Comparison of ENCODE assay signal across 2 cellular contexts in genomic region chr5:66223637-66224036, GRCh38.
TF ChIP-seq lines count a peak whose summit lies in the region.

No MANE protein-coding gene starts in this region.

TF ChIP-seq in HCT116, 20 proteins besides CTCF, POLR2A, EP300 and RAD21:
- TF ChIP-seq, protein P1, sequence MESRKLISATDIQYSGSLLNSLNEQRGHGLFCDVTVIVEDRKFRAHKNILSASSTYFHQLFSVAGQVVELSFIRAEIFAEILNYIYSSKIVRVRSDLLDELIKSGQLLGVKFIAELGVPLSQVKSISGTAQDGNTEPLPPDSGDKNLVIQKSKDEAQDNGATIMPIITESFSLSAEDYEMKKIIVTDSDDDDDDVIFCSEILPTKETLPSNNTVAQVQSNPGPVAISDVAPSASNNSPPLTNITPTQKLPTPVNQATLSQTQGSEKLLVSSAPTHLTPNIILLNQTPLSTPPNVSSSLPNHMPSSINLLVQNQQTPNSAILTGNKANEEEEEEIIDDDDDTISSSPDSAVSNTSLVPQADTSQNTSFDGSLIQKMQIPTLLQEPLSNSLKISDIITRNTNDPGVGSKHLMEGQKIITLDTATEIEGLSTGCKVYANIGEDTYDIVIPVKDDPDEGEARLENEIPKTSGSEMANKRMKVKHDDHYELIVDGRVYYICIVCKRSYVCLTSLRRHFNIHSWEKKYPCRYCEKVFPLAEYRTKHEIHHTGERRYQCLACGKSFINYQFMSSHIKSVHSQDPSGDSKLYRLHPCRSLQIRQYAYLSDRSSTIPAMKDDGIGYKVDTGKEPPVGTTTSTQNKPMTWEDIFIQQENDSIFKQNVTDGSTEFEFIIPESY (IDR thresholded peaks at IDR 0.05; ENCODE audit: extremely low read depth, insufficient replicate concordance, low read length): no peak
- TF ChIP-seq YY1 (IDR thresholded peaks at IDR 0.05; ENCODE audit: extremely low read depth, insufficient replicate concordance, low read depth, low read length): no peak
- no peak for TF ChIP-seq CBX3 (IDR thresholded peaks at IDR 0.05; ENCODE audit: low read depth)
- TF ChIP-seq SIN3A (IDR thresholded peaks at IDR 0.05; ENCODE audit: low read depth): no peak

TF ChIP-seq in K562, 482 proteins besides CTCF, POLR2A, EP300 and RAD21 (continued from another document):
- TF ChIP-seq RCOR1 (IDR thresholded peaks at IDR 0.05; ENCODE audit: borderline replicate concordance in 1 of 2, low read depth in 2 of 2, low read length in 2 of 2): 0 out of 4 replicates have a peak, but pooled peaks of 1 of the 2 experiments have one; percentile 15
- TF ChIP-seq, protein P2, sequence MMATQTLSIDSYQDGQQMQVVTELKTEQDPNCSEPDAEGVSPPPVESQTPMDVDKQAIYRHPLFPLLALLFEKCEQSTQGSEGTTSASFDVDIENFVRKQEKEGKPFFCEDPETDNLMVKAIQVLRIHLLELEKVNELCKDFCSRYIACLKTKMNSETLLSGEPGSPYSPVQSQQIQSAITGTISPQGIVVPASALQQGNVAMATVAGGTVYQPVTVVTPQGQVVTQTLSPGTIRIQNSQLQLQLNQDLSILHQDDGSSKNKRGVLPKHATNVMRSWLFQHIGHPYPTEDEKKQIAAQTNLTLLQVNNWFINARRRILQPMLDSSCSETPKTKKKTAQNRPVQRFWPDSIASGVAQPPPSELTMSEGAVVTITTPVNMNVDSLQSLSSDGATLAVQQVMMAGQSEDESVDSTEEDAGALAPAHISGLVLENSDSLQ (IDR thresholded peaks at IDR 0.05): peak; percentile 40; the same call in 1 of the 2 replicates
- TF ChIP-seq PRPF4 (IDR thresholded peaks at IDR 0.05; ENCODE audit: insufficient read depth, low read depth, low read length, poor library complexity, severe bottlenecking): no peak
